9 cellular contexts compared by ENCODE assay signal in the genomic region with DNA sequence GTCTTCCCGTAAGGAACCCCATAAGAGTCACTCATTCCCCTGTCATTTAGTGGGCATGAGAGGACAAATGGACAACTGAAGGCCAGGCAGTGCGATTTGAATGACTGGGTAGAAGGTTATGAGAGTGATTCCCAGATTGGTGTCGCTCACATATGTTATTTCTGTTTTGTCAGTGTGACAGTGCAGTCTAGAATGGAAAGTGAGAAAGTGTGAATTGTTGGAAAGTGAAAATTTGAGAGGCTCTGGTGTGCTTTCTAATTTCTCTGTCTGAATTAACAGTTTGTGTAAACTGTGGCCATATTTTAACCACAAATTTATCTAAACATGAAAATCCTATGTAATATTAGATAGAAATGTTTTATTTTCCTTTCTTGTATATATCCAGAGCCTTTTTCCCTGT. TPM values are rescaled to one million over a fixed set of nuclear protein-coding genes. Genes with fewer than 3 reads are reported as not detected.
"Had no signal": no experiment of that assay in that cellular context is flagged by ENCODE, and none has a peak within 500 bp of the region (broad histone marks: within the 10 kb centered on the region; RNA-seq: fewer than 3 reads in every experiment).

No MANE protein-coding gene starts in this region.

- H3K9me3 ChIP-seq: HAP-1 had no signal

- H3K36me3 ChIP-seq: HAP-1 had no signal

- H3K9ac ChIP-seq: GM23248 had no signal

- DNase-seq: GM23248, GOT3, H7, H9, HCEC 1CT, HFFc6 had no signal

- H2AFZ ChIP-seq: GM23248, GM23338 had no signal

- H3K27ac Mint-ChIP-seq: GM23338, H9, HFFc6 had no signal

- H3K27ac ChIP-seq: GM23248 had no signal

- H3K4me3 Mint-ChIP-seq: GM23338, H9, HFFc6 had no signal

- H3K4me2 ChIP-seq: GM23338 had no signal

- H3K4me1 ChIP-seq: HAP-1 had no signal

- ATAC-seq: GM23338, HCT116 had no signal

- H3K9me3 Mint-ChIP-seq: GM23338, H9 had no signal

- H3K4me3 ChIP-seq: GM23248, GM23338, HAP-1 had no signal

RNA-seq across cellular contexts. Expression of gene ASXL3, which starts 49.1 kb away (rescaled TPM):
- total RNA-seq: GM23248, HFFc6 had no signal
- polyA plus RNA-seq: GM23248 had no signal
